Comparison of ENCODE assay signal across 17 cellular contexts in genomic region chrX:101693476-101693875, GRCh38. TPM values are rescaled to one million over a fixed set of nuclear protein-coding genes. Genes with fewer than 3 reads are reported as not detected.
DNase-seq lines count a peak whose midpoint lies in the region; ATAC-seq lines count a peak whose summit lies in the region.
"Had no signal": no experiment of that assay in that cellular context is flagged by ENCODE, and none has a peak within 500 bp of the region (broad histone marks: within the 10 kb centered on the region; RNA-seq: fewer than 3 reads in every experiment).

No MANE protein-coding gene starts in this region.

- H3K4me3 Mint-ChIP-seq in stimulated activated naive B cell treated with anti-CD40 and anti-IgM and Interleukin-4, amounts not matched to agents 10 μg/mL and 1 μg/mL and 100 μg/mL, for 72 hours, result no peak overlapping the region
- H3K4me3 Mint-ChIP-seq in CD4-positive, alpha-beta memory T cell, result no peak overlapping the region
- H3K4me3 Mint-ChIP-seq: activated naive CD8-positive, alpha-beta T cell had no signal

- no peaks in the 10 kb centered on the region for H3K27me3 ChIP-seq in H7 (ENCODE audit: control insufficient read depth, insufficient read depth, low read length)
- H3K27me3 ChIP-seq in CD4-positive, alpha-beta memory T cell (ENCODE audit: insufficient read depth, low read length), result no peaks in the 10 kb centered on the region

- H3K27ac ChIP-seq in CD4-positive, alpha-beta memory T cell (ENCODE audit: low read depth, low read length), result no peak overlapping the region
- H3K27ac ChIP-seq: 22Rv1, tibial nerve had no signal

- POLR2A ChIA-PET in CD4-positive, alpha-beta memory T cell (lab: Charles Lee; ENCODE audit: partially characterized antibody), result no interaction called here

- no peaks in the 10 kb centered on the region for H3K9me3 ChIP-seq in CD4-positive, alpha-beta memory T cell (ENCODE audit: control insufficient read depth in 1 of 2, low read length in 2 of 2)
- H3K9me3 ChIP-seq: tibial nerve had no signal

- no peaks in the 10 kb centered on the region for H3K4me1 ChIP-seq in CD4-positive, alpha-beta memory T cell (ENCODE audit: insufficient read depth, low read length)
- H3K4me1 ChIP-seq: tibial nerve had no signal

- H3K4me1 Mint-ChIP-seq in stimulated activated naive B cell treated with anti-CD40 and anti-IgM and Interleukin-4, amounts not matched to agents 10 μg/mL and 1 μg/mL and 100 μg/mL, for 72 hours, result peaks cover 4 to 8% of the 10 kb centered on the region in 2 donors
- peaks cover 0 to 5% (median under 1%) of the 10 kb centered on the region in 4 donors for H3K4me1 Mint-ChIP-seq in CD4-positive, alpha-beta memory T cell

- H3K9me3 Mint-ChIP-seq in stimulated activated naive B cell treated with anti-CD40 and anti-IgM and Interleukin-4, amounts not matched to agents 10 μg/mL and 1 μg/mL and 100 μg/mL, for 72 hours, result no peaks in the 10 kb centered on the region
- H3K9me3 Mint-ChIP-seq in CD4-positive, alpha-beta memory T cell, result no peaks in the 10 kb centered on the region

- no peak overlapping the region for H3K27ac Mint-ChIP-seq in stimulated activated naive B cell treated with anti-CD40 and anti-IgM and Interleukin-4, amounts not matched to agents 10 μg/mL and 1 μg/mL and 100 μg/mL, for 72 hours
- H3K27ac Mint-ChIP-seq in CD4-positive, alpha-beta memory T cell, result peak overlapping the region in 1 of 7 donors; percentile 16
- H3K27ac Mint-ChIP-seq: activated naive CD8-positive, alpha-beta T cell had no signal

- H3K36me3 ChIP-seq in H7 (replicated peaks; ENCODE audit: control insufficient read depth, insufficient read depth, low read length), result no peaks in the 10 kb centered on the region
- no peaks in the 10 kb centered on the region for H3K36me3 ChIP-seq in CD4-positive, alpha-beta memory T cell (ENCODE audit: insufficient read depth, low read length)
- H3K36me3 ChIP-seq: tibial nerve had no signal

- CTCF ChIA-PET in CD4-positive, alpha-beta memory T cell (lab: Charles Lee; ENCODE audit: partially characterized antibody), result no interaction called here

- ATAC-seq in HG02571 (IDR thresholded peaks at IDR 0.05; ENCODE audit: unreplicated experiment) (peak; percentile 59), HG03432 (IDR thresholded peaks at IDR 0.05; ENCODE audit: unreplicated experiment) (peak; percentile 95)
- ATAC-seq in stimulated activated naive B cell treated with anti-CD40 and anti-IgM and Interleukin-4, amounts not matched to agents 10 μg/mL and 1 μg/mL and 100 μg/mL, for 72 hours (replicated peaks), result peak; percentile 52 to 70
- ATAC-seq: esophagus mucosa had no signal

- H3K4me3 ChIP-seq in H7 (ENCODE audit: insufficient read depth, low read depth, low read length), result no peak overlapping the region
- no peak overlapping the region for H3K4me3 ChIP-seq in CD4-positive, alpha-beta memory T cell (ENCODE audit: low read length in 2 of 2)
- H3K4me3 ChIP-seq: smooth muscle cell, tibial nerve had no signal

- peaks cover 11 to 17% of the 10 kb centered on the region in 2 donors for H3K27me3 Mint-ChIP-seq in stimulated activated naive B cell treated with anti-CD40 and anti-IgM and Interleukin-4, amounts not matched to agents 10 μg/mL and 1 μg/mL and 100 μg/mL, for 72 hours
- H3K27me3 Mint-ChIP-seq in CD4-positive, alpha-beta memory T cell, result peaks cover 6 to 11% of the 10 kb centered on the region in 2 donors

- DNase-seq in NOMO-1 treated with DMSO at 0.1 percent for 48 hours (lab: John Stamatoyannopoulos, UW; ENCODE audit: unreplicated experiment) (peak; percentile 27), NOMO-1 (lab: John Stamatoyannopoulos, UW; ENCODE audit: unreplicated experiment in 2 of 2) (no peak), H7 (no peak), ecto neural progenitor cell (ENCODE audit: low spot score) (no peak)
- no peak for DNase-seq in stimulated activated naive B cell treated with anti-CD40 and anti-IgM and Interleukin-4, amounts not matched to agents 10 μg/mL and 1 μg/mL and 100 μg/mL, for 72 hours
- no peak for DNase-seq in CD4-positive, alpha-beta memory T cell
- DNase-seq: activated CD8-positive, alpha-beta memory T cell treated with anti-CD3 and anti-CD28 coated beads for 24 hours; NCI-H1092; NCI-H524; nucleus accumbens had no signal

- intact Hi-C loops in CD4-positive, alpha-beta memory T cell (cut with micrococcal nuclease), result no loop called here

- H3K36me3 Mint-ChIP-seq in stimulated activated naive B cell treated with anti-CD40 and anti-IgM and Interleukin-4, amounts not matched to agents 10 μg/mL and 1 μg/mL and 100 μg/mL, for 72 hours, result no peaks in the 10 kb centered on the region
- no peaks in the 10 kb centered on the region for H3K36me3 Mint-ChIP-seq in CD4-positive, alpha-beta memory T cell
- H3K36me3 Mint-ChIP-seq: activated naive CD8-positive, alpha-beta T cell had no signal

RNA-seq across cellular contexts. Expression of gene ARMCX2, which starts 33.8 kb away (rescaled TPM):
- total RNA-seq in H7 (2014; rRNA removed; shearing (Covaris generic)), result 108 and 114 TPM in 2 replicates
- 1 to 10 TPM; 7.3 to 9.4 TPM for total RNA-seq in CD4-positive, alpha-beta memory T cell
- polyA plus RNA-seq in CD4-positive, alpha-beta memory T cell, result 1 to 10 TPM in 1 of 2 donors, under 1 TPM in 1; 0.67 to 1.3 TPM

Comparison
In these comparisons a context has a peak if more than half of its experiments do, and no peak if none do; other contexts are left out.
1. RNA of gene ARMCX2, which starts 33.8 kb away (total RNA-seq): 108 to 114 TPM in H7; 7.3 to 9.4 TPM in CD4-positive, alpha-beta memory T cell; every median in the first group is over 10 times any median in the second.
2. Peak in every context shown above with its lines, with median percentiles within 50 percentile points of each other: ATAC-seq.